In genomic region chr3:192273611-192274010, GRCh38 we compare ENCODE assay signal across 25 cellular contexts.
DNase-seq lines count a peak whose midpoint lies in the region; ATAC-seq and TF ChIP-seq lines count a peak whose summit lies in the region.
"Had no signal": no experiment of that assay in that cellular context is flagged by ENCODE, and none has a peak within 500 bp of the region (broad histone marks: within the 10 kb centered on the region; RNA-seq: fewer than 3 reads in every experiment).

No MANE protein-coding gene starts in this region.

- TF ChIP-seq POLR2A in breast epithelium (IDR thresholded peaks at IDR 0.05), result no peak

- H3K9me3 ChIP-seq in breast epithelium, result no peaks in the 10 kb centered on the region
- 0 out of 2 replicates have a peak, but pooled peaks cover 8% of the 10 kb centered on the region for H3K9me3 ChIP-seq in PC-9 (ENCODE audit: insufficient read depth, low read depth)
- H3K9me3 ChIP-seq: ascending aorta, BE2C, gastroesophageal sphincter, SK-N-SH had no signal

- peaks cover 22% of the 10 kb centered on the region for H3F3A ChIP-seq in PC-9 (ENCODE audit: insufficient read depth, low read depth)

- CTCF ChIA-PET in PC-9 (lab: Charles Lee), result interaction anchor here (0.7 kb wide), 1 partner anchor 38 kb away, joined by 5 read pairs; no protein-coding TSS in a partner anchor

- no peak for ATAC-seq in GM19395 (IDR thresholded peaks at IDR 0.05; ENCODE audit: unreplicated experiment)
- ATAC-seq: gastroesophageal sphincter; HepG2; naive thymus-derived CD4-positive, alpha-beta T cell had no signal

- H2AFZ ChIP-seq in PC-9, result no peak overlapping the region

- POLR2A ChIA-PET in PC-9 (lab: Charles Lee; ENCODE audit: unreplicated experiment), result interaction anchor here (0.7 kb wide), 1 partner anchor 116 kb away, joined by 5 read pairs; no protein-coding TSS in a partner anchor

- H3K79me2 ChIP-seq in PC-9 (ENCODE audit: low read depth), result no peaks in the 10 kb centered on the region

- no peaks in the 10 kb centered on the region for H4K20me1 ChIP-seq in PC-9 (ENCODE audit: insufficient read depth)

- H3K4me3 ChIP-seq in breast epithelium, result no peak overlapping the region
- H3K4me3 ChIP-seq in PC-9, result no peak overlapping the region
- H3K4me3 ChIP-seq: ascending aorta, gastroesophageal sphincter had no signal

- H3K9me2 ChIP-seq in PC-9 (ENCODE audit: insufficient read depth), result no peaks in the 10 kb centered on the region
- H3K9me2 ChIP-seq: SK-N-SH had no signal

- H3K36me3 ChIP-seq in breast epithelium (no peaks in the 10 kb centered on the region), PC-9 (ENCODE audit: low read depth) (no peaks in the 10 kb centered on the region)
- H3K36me3 ChIP-seq: ascending aorta, BE2C, gastroesophageal sphincter had no signal

- peak overlapping the region; percentile 48 for H3K4me2 ChIP-seq in PC-9
- H3K4me2 ChIP-seq: SK-N-SH had no signal

- no peaks in the 10 kb centered on the region for H3K4me1 ChIP-seq in breast epithelium
- H3K4me1 ChIP-seq in PC-9 (replicated peaks; ENCODE audit: insufficient read depth), result peaks cover 38% of the 10 kb centered on the region
- H3K4me1 ChIP-seq: ascending aorta, BE2C had no signal

- H3K27me3 ChIP-seq in breast epithelium (no peaks in the 10 kb centered on the region), PC-9 (ENCODE audit: insufficient read depth, low read depth) (no peaks in the 10 kb centered on the region)
- H3K27me3 ChIP-seq: ascending aorta, BE2C, gastroesophageal sphincter had no signal

- in situ Hi-C loops in T47D (cut with HindIII; ENCODE audit: low pct_unique_long_range_greater_than_20kb, low sequenced_read_pairs), result no loop called here

- intact Hi-C loops in breast epithelium (cut with DNase I; ENCODE audit: low total_unique reads), result no loop called here
- intact Hi-C loops in PC-9 (cut with micrococcal nuclease; ENCODE audit: unreplicated experiment), result no loop called here

- H3K27ac ChIP-seq in breast epithelium (no peak overlapping the region), PC-9 (no peak overlapping the region)
- H3K27ac ChIP-seq: ascending aorta, gastroesophageal sphincter had no signal

- TF ChIP-seq CTCF in breast epithelium (IDR thresholded peaks at IDR 0.05) (no peak), PC-9 (conservative IDR thresholded peaks at IDR 0.05) (no peak)

- peak; percentile 26 to 89 for DNase-seq in T47D (ENCODE audit: low read depth in 1 of 2, low spot score in 1 of 2)
- DNase-seq in breast epithelium (ENCODE audit: low spot score in 2 of 2), result no peak
- DNase-seq in PC-9, result peak; percentile 76 to 85
- DNase-seq in islet precursor cell, result peak; percentile 53
- no peak for DNase-seq in retina
- DNase-seq in NCI-H2196 treated with DMSO at 0.1 percent for 48 hours (lab: John Stamatoyannopoulos, UW; ENCODE audit: unreplicated experiment), result no peak
- DNase-seq in activated CD4-positive, CD25-positive, alpha-beta regulatory T cell (lab: John Stamatoyannopoulos, UW), result no peak
- DNase-seq: activated CD4-positive, alpha-beta T cell treated with anti-CD3 and anti-CD28 coated beads for 4 hours; activated effector memory CD4-positive, alpha-beta T cell treated with anti-CD3 and anti-CD28 coated beads, Interleukin-2, amount 50 U/mL, for 16 hours; activated naive CD8-positive, alpha-beta T cell treated with anti-CD3 and anti-CD28 coated beads, Interleukin-2, amount 10 ng/mL, durations not matched to agents 7 days and 5 days; activated T-cell treated with anti-CD3 and anti-CD28 coated beads, Interleukin-2, amount 50 U/mL, for 1 hour; BE2C; CD8-positive, alpha-beta memory T cell; DND-41; HFFc6; Karpas-422; naive thymus-derived CD4-positive, alpha-beta T cell; NCI-H187 treated with DMSO at 0.1 percent for 48 hours; SK-N-SH; stimulated activated CD4-positive, alpha-beta T cell treated with anti-CD3 and anti-CD28 coated beads, Interleukin-15, amount 100 ng/mL, for 24 hours; stimulated activated naive CD4-positive, alpha-beta T cell treated with Interleukin-2 at 50 U/mL for 16 hours had no signal

- BruUV-seq in PC-9 (replicated peaks; lab: Mats Ljungman, UMichigan), result no TSS peak

Comparison
In these comparisons a context has a peak if more than half of its experiments do, and no peak if none do; other contexts are left out.
1. DNase-seq: peak in T47D (2 of 2), PC-9 (2 of 2) and islet precursor cell (single experiment); none in breast epithelium (0 of 2), retina (single experiment), NCI-H2196 treated with DMSO at 0.1 percent for 48 hours (single experiment) and activated CD4-positive, CD25-positive, alpha-beta regulatory T cell (0 of 4).